20 cellular contexts compared by ENCODE assay signal in the genomic region with DNA sequence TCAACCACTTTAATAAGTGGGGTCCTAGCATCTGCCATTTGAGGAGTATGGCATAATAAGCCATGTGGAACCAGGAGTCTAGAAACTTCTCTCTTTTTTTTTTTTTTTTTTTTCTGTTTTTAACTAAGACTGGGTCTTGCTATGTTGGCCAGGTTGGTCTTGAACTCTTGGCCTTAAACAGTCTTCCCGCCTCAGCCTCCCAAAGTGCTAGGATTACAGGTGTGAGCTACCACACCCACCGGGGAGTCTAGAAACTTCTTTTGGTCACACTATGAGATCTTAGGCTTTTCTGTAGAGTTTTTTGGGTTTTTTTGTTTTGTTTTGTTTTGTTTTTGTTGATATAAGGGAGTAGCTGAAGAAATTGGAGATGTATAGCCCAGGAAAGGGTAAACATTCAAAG. TPM values are rescaled to one million over a fixed set of nuclear protein-coding genes. Genes with fewer than 3 reads are reported as not detected.
DNase-seq lines count a peak whose midpoint lies in the region; ATAC-seq, FAIRE-seq and TF ChIP-seq lines count a peak whose summit lies in the region.
"Had no signal": no experiment of that assay in that cellular context is flagged by ENCODE, and none has a peak within 500 bp of the region (broad histone marks: within the 10 kb centered on the region; RNA-seq: fewer than 3 reads in every experiment).

No MANE protein-coding gene starts in this region.

- H3K4me2 ChIP-seq in K562 (ENCODE audit: insufficient read depth, low read length), result no peak overlapping the region

- no peak for TF ChIP-seq CTCF in left ventricle myocardium inferior (IDR thresholded peaks at IDR 0.05; ENCODE audit: borderline replicate concordance)
- no peak for TF ChIP-seq CTCF in K562 (IDR thresholded peaks at IDR 0.05 in 2 of 3, conservative IDR thresholded peaks at IDR 0.05 in 1 of 3; ENCODE audit: insufficient read depth in 2 of 3, low read depth in 1 of 3, low read length in 3 of 3)
- TF ChIP-seq CTCF in lower lobe of right lung (IDR thresholded peaks at IDR 0.05), result no peak
- TF ChIP-seq CTCF in vagina (IDR thresholded peaks at IDR 0.05), result no peak

- no peaks in the 10 kb centered on the region for H3K9me3 Mint-ChIP-seq in naive thymus-derived CD8-positive, alpha-beta T cell
- H3K9me3 Mint-ChIP-seq: activated CD4-positive, alpha-beta memory T cell treated with anti-CD3 and anti-CD28 coated beads, Interleukin-2, amount 10 ng/mL, durations not matched to agents 7 days and 5 days; activated T-cell treated with anti-CD3 and anti-CD28 coated beads, Interleukin-2, amount 50 U/mL, for 4 hours had no signal

- H3K9me3 ChIP-seq in left ventricle myocardium inferior (replicated peaks), result no peaks in the 10 kb centered on the region
- no peaks in the 10 kb centered on the region for H3K9me3 ChIP-seq in K562 (replicated peaks; ENCODE audit: control insufficient read depth, insufficient read depth, low read depth, low read length)
- H3K9me3 ChIP-seq in lower lobe of right lung, result no peaks in the 10 kb centered on the region
- no peaks in the 10 kb centered on the region for H3K9me3 ChIP-seq in vagina

- peak overlapping the region; percentile 55 for H3K27ac ChIP-seq in left ventricle myocardium inferior (replicated peaks)
- H3K27ac ChIP-seq in K562 (ENCODE audit: extremely low read depth, low read depth, low read length), result no peak overlapping the region
- peak overlapping the region; percentile 28 for H3K27ac ChIP-seq in lower lobe of right lung
- peak overlapping the region; percentile 30 for H3K27ac ChIP-seq in vagina

- H3K9ac ChIP-seq in K562 (ENCODE audit: insufficient read depth in 1 of 2, low read depth in 2 of 2, low read length in 2 of 2), result no peak overlapping the region

- no peak overlapping the region for H3K4me3 Mint-ChIP-seq in naive thymus-derived CD8-positive, alpha-beta T cell
- H3K4me3 Mint-ChIP-seq: activated B cell treated with CpG ODN at 0.5 μM for 24 hours; activated CD4-positive, alpha-beta memory T cell treated with anti-CD3 and anti-CD28 coated beads, Interleukin-2, amount 10 ng/mL, durations not matched to agents 7 days and 5 days; activated T-cell treated with anti-CD3 and anti-CD28 coated beads, Interleukin-2, amount 50 U/mL, for 4 hours had no signal

- DNase-seq in left ventricle myocardium inferior, result no peak
- no peak for DNase-seq in left cardiac atrium
- DNase-seq in K562 (ENCODE audit: extremely low read depth in 1 of 4, low spot score in 3 of 4), result no peak
- DNase-seq in lower lobe of right lung, result no peak
- DNase-seq in vagina (ENCODE audit: extremely low spot score in 2 of 2), result no peak
- DNase-seq in naive thymus-derived CD8-positive, alpha-beta T cell, result no peak
- DNase-seq in HPDE6-E6E7 (ENCODE audit: extremely low spot score), result no peak
- DNase-seq: activated B cell treated with CpG ODN at 0.5 μM for 24 hours; activated CD4-positive, alpha-beta memory T cell treated with anti-CD3 and anti-CD28 coated beads, Interleukin-2, amount 10 ng/mL, durations not matched to agents 7 days and 5 days; activated T-cell treated with anti-CD3 and anti-CD28 coated beads, Interleukin-2, amount 50 U/mL, for 4 hours; erythroblast; GF-D8; NCI-H69; occipital lobe; stimulated activated naive CD4-positive, alpha-beta T cell treated with Interleukin-2 at 50 U/mL for 16 hours had no signal

- H3K79me2 ChIP-seq in K562 (ENCODE audit: control insufficient read depth, insufficient read depth, low read length), result no peaks in the 10 kb centered on the region

- no peak for TF ChIP-seq EP300 in K562 (IDR thresholded peaks at IDR 0.05; ENCODE audit: low read length)

- peaks cover 0 to 41% (median 23%) of the 10 kb centered on the region in 3 donors for H3K36me3 Mint-ChIP-seq in naive thymus-derived CD8-positive, alpha-beta T cell

- no peaks in the 10 kb centered on the region for H4K20me1 ChIP-seq in K562 (replicated peaks; ENCODE audit: control insufficient read depth, insufficient read depth, low read length)

- H3K36me3 ChIP-seq in left ventricle myocardium inferior (peaks cover 28% of the 10 kb centered on the region), K562 (ENCODE audit: control insufficient read depth, insufficient read depth, low read length) (peaks cover 15% of the 10 kb centered on the region; the same call in 1 of the 3 replicates), lower lobe of right lung (peaks cover 24% of the 10 kb centered on the region), vagina (peaks cover 0 to 7% of the 10 kb centered on the region in 2 donors)

- H3K4me1 ChIP-seq in left ventricle myocardium inferior (peaks cover 100% of the 10 kb centered on the region), K562 (replicated peaks in 1 of 2; ENCODE audit: control insufficient read depth in 2 of 2, insufficient read depth in 2 of 2, low read length in 2 of 2) (peaks cover 2 to 8% of the 10 kb centered on the region in 2 experiments; a peak in 3 of 5 replicates), lower lobe of right lung (peaks cover 51% of the 10 kb centered on the region), vagina (peaks cover 77% of the 10 kb centered on the region)

- no peak overlapping the region for H2AFZ ChIP-seq in K562 (ENCODE audit: low read depth, low read length)

- CTCF ChIA-PET in K562 (lab: Yijun Ruan, JAX; ENCODE audit: low intra/inter-chr PET ratio), result no interaction called here

- no peak for TF ChIP-seq RAD21 in K562 (CRISPR knock-in tag; conservative IDR thresholded peaks at IDR 0.05 in 1 of 2, IDR thresholded peaks at IDR 0.05 in 1 of 2)

- in situ Hi-C loops in K562 (cut with MboI), result no loop called here

- WGBS in K562 (ENCODE audit: insufficient coverage, low coverage, missing lambda C conversion rate), result 79% methylated on average over 2 of the region's 2 CpGs

- no TSS peak for BruUV-seq in K562 (replicated peaks; lab: Mats Ljungman, UMichigan)

- no peak overlapping the region for H3K4me3 ChIP-seq in left ventricle myocardium inferior
- no peak overlapping the region for H3K4me3 ChIP-seq in K562
- H3K4me3 ChIP-seq in lower lobe of right lung, result no peak overlapping the region
- H3K4me3 ChIP-seq in vagina, result no peak overlapping the region

- no peak for ATAC-seq in left cardiac atrium
- no peak for ATAC-seq in K562
- ATAC-seq in lower lobe of right lung, result no peak
- no peak for ATAC-seq in naive thymus-derived CD8-positive, alpha-beta T cell
- no peak for ATAC-seq in HG02884 (IDR thresholded peaks at IDR 0.05; ENCODE audit: unreplicated experiment)
- ATAC-seq: activated T-cell treated with anti-CD3 and anti-CD28 coated beads, Interleukin-2, amount 50 U/mL, for 4 hours had no signal

- H3K27ac Mint-ChIP-seq in naive thymus-derived CD8-positive, alpha-beta T cell, result peak overlapping the region in 2 of 10 donors; percentile 60 to 70
- H3K27ac Mint-ChIP-seq: activated B cell treated with CpG ODN at 0.5 μM for 24 hours; activated CD4-positive, alpha-beta memory T cell treated with anti-CD3 and anti-CD28 coated beads, Interleukin-2, amount 10 ng/mL, durations not matched to agents 7 days and 5 days; activated naive CD4-positive, alpha-beta T cell treated with anti-CD3 and anti-CD28 coated beads, Interleukin-2, amount 50 U/mL, for 72 hours had no signal

- POLR2A ChIA-PET in K562 (lab: Yijun Ruan, JAX), result interaction anchor here (1.0 kb wide), 1 partner anchor 20 kb away, joined by 3 read pairs; no protein-coding TSS in a partner anchor
- POLR2A ChIA-PET in naive thymus-derived CD8-positive, alpha-beta T cell (lab: Charles Lee), result no interaction called here

- peaks cover 25 to 60% (median 40%) of the 10 kb centered on the region in 4 donors for H3K4me1 Mint-ChIP-seq in naive thymus-derived CD8-positive, alpha-beta T cell

- peaks cover 4% of the 10 kb centered on the region for H3K9me1 ChIP-seq in K562 (ENCODE audit: control insufficient read depth, insufficient read depth, low read length)

- TF ChIP-seq POLR2A in K562 (conservative IDR thresholded peaks at IDR 0.05) (no peak), vagina (IDR thresholded peaks at IDR 0.05) (no peak)

- intact Hi-C loops in left ventricle myocardium inferior (cut with micrococcal nuclease) (no loop called here), left cardiac atrium (cut with DNase I) (no loop called here), K562 (cut with micrococcal nuclease) (no loop called here), lower lobe of right lung (cut with DNase I) (loop anchor here (10.0 kb wide), 1 partner anchor 56 kb away; the partner anchor contains the start of gene ZBTB38), vagina (cut with DNase I) (no loop called here)

- no peaks in the 10 kb centered on the region for H3K27me3 Mint-ChIP-seq in naive thymus-derived CD8-positive, alpha-beta T cell
- H3K27me3 Mint-ChIP-seq: activated B cell treated with CpG ODN at 0.5 μM for 24 hours; activated CD4-positive, alpha-beta memory T cell treated with anti-CD3 and anti-CD28 coated beads, Interleukin-2, amount 10 ng/mL, durations not matched to agents 7 days and 5 days had no signal

- FAIRE-seq in K562 (lab: Jason Lieb, UNC), result no peak
- FAIRE-seq: H1, HTR-8/SVneo, urothelium cell line had no signal

- H3K27me3 ChIP-seq in left ventricle myocardium inferior (ENCODE audit: low read depth) (no peaks in the 10 kb centered on the region), K562 (ENCODE audit: control insufficient read depth in 2 of 2, insufficient read depth in 2 of 2, low read length in 2 of 2) (no peaks in the 10 kb centered on the region), lower lobe of right lung (ENCODE audit: low read depth) (no peaks in the 10 kb centered on the region), vagina (no peaks in the 10 kb centered on the region)

RNA-seq across cellular contexts. Expression of gene ZBTB38, which starts 52.9 kb away (rescaled TPM):
- total RNA-seq in left ventricle myocardium inferior, result 116 TPM
- total RNA-seq in left cardiac atrium, result 10 to 100 TPM; 62.9 to 72.6 TPM
- total RNA-seq in K562 (2011; cell fraction: chromatin; rRNA removed; ENCODE audit: low replicate concordance), result 53.5 and 97.8 TPM in 2 replicates
- total RNA-seq in K562 (2011; cell fraction: nucleolus; rRNA removed), result 22.0 and 29.1 TPM in 2 replicates
- 61.7 and 84.8 TPM in 2 replicates for total RNA-seq in K562 (2011; cell fraction: nucleoplasm; rRNA removed)
- total RNA-seq in K562 (2014; rRNA removed), result 22.9 and 24.8 TPM in 2 replicates
- total RNA-seq in K562 (2014; rRNA removed; fragmentation: Illumina TruSeq; extraction: Trizol), result 39.4 and 43.6 TPM in 2 replicates
- 33.5 and 33.7 TPM in 2 replicates for total RNA-seq in K562 (2015; rRNA removed; fragmentation: Illumina TruSeq; extraction: Trizol)
- total RNA-seq in K562 (2021), result 30.7 and 36.3 TPM in 2 replicates
- polyA plus RNA-seq in K562 (2011; rRNA removed), result 18.0 and 22.5 TPM in 2 replicates
- polyA plus RNA-seq in K562 (2011; cell fraction: cytosol; rRNA removed), result 6.7 and 14.9 TPM in 2 replicates
- polyA plus RNA-seq in K562 (2011; cell fraction: nucleus; rRNA removed), result 22.7 and 28.6 TPM in 2 replicates
- polyA plus RNA-seq in K562 (2012), result 19.0 and 21.1 TPM in 2 replicates
- polyA plus RNA-seq in K562 (2014; fragmentation: Illumina TruSeq; extraction: Trizol), result 24.0 and 26.2 TPM in 2 replicates
- 10 to 100 TPM; 14.2 to 17.9 TPM for polyA plus RNA-seq in K562 (2014; fragmentation: Nextera tagmentation; extraction: Ambion mirVana)
- 12.1 and 12.6 TPM in 2 replicates for polyA plus RNA-seq in K562 (2014; rRNA removed)
- polyA minus RNA-seq in K562 (2011; rRNA and poly(A)+ RNA removed), result 64.1 and 109 TPM in 2 replicates
- 27.8 and 34.9 TPM in 2 replicates for polyA minus RNA-seq in K562 (2011; cell fraction: cytosol; rRNA and poly(A)+ RNA removed)
- 35.9 and 61.9 TPM in 2 replicates for polyA minus RNA-seq in K562 (2011; cell fraction: nucleus; rRNA and poly(A)+ RNA removed)
- total RNA-seq in lower lobe of right lung, result 89.6 TPM
- 88.6 TPM for total RNA-seq in vagina
- total RNA-seq in naive thymus-derived CD8-positive, alpha-beta T cell, result 10 to 100 TPM; 48.3 to 49.7 TPM
- 100 to 1,000 TPM in 1 of 3 donors, 10 to 100 TPM in 2; 56.5 to 118 (median 60.8) TPM for polyA plus RNA-seq in naive thymus-derived CD8-positive, alpha-beta T cell
